16 cellular contexts compared by ENCODE assay signal in the genomic region with DNA sequence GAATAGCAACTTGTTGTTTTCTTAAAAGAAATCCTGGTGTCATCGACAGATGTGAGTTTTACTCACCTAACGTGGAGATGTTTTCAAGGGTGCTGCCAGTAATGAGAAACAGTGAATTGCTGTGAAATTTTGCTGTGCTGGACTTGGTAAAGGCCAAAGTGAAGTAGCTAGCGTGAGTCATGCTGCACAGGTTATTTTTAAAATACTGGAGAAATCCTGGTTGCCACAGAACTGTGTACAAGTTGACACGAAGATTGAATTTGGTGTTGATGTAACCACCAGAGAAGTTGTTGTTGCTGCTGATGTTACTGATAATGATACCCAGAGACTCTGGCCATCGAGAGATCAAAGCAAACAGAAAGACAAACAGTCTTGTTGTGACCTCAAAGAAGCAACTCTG.
"Had no signal": no experiment of that assay in that cellular context is flagged by ENCODE, and none has a peak within 500 bp of the region (broad histone marks: within the 10 kb centered on the region; RNA-seq: fewer than 3 reads in every experiment).

No MANE protein-coding gene starts in this region.

- H3K27me3 ChIP-seq: cardiac muscle cell, stomach had no signal

- H3K4me3 ChIP-seq: cardiac muscle cell, stomach, thoracic aorta had no signal

- H3K9me3 ChIP-seq: stomach, thoracic aorta had no signal

- H3K4me1 ChIP-seq: stomach had no signal

- H3K36me3 Mint-ChIP-seq: activated CD8-positive, alpha-beta memory T cell treated with anti-CD3 and anti-CD28 coated beads, Interleukin-2, amount 10 ng/mL, durations not matched to agents 7 days and 5 days; activated naive CD4-positive, alpha-beta T cell treated with anti-CD3 and anti-CD28 coated beads, Interleukin-2, amount 50 U/mL, for 24 hours; memory B cell had no signal

- H3K36me3 ChIP-seq: cardiac muscle cell, stomach, thoracic aorta had no signal

- H3K27ac Mint-ChIP-seq: activated CD8-positive, alpha-beta memory T cell treated with anti-CD3 and anti-CD28 coated beads, Interleukin-2, amount 10 ng/mL, durations not matched to agents 7 days and 5 days; activated naive CD4-positive, alpha-beta T cell treated with anti-CD3 and anti-CD28 coated beads, Interleukin-2, amount 50 U/mL, for 24 hours; activated T-cell treated with anti-CD3 and anti-CD28 coated beads, Interleukin-2, amount 50 U/mL, for 24 hours; memory B cell had no signal

- ATAC-seq: activated CD8-positive, alpha-beta memory T cell treated with anti-CD3 and anti-CD28 coated beads, Interleukin-2, amount 10 ng/mL, durations not matched to agents 7 days and 5 days had no signal

- H3K4me3 Mint-ChIP-seq: activated CD8-positive, alpha-beta memory T cell treated with anti-CD3 and anti-CD28 coated beads, Interleukin-2, amount 10 ng/mL, durations not matched to agents 7 days and 5 days; activated naive CD4-positive, alpha-beta T cell treated with anti-CD3 and anti-CD28 coated beads, Interleukin-2, amount 50 U/mL, for 24 hours; activated T-cell treated with anti-CD3 and anti-CD28 coated beads, Interleukin-2, amount 50 U/mL, for 24 hours; memory B cell; neural crest cell had no signal

- H3K4me1 Mint-ChIP-seq: activated CD8-positive, alpha-beta memory T cell treated with anti-CD3 and anti-CD28 coated beads, Interleukin-2, amount 10 ng/mL, durations not matched to agents 7 days and 5 days; activated naive CD4-positive, alpha-beta T cell treated with anti-CD3 and anti-CD28 coated beads, Interleukin-2, amount 50 U/mL, for 24 hours; memory B cell; neural crest cell had no signal

- DNase-seq: activated CD4-positive, alpha-beta T cell treated with anti-CD3 and anti-CD28 coated beads for 1 hour; activated CD4-positive, alpha-beta T cell treated with anti-CD3 and anti-CD28 coated beads, Interleukin-2, amount 50 U/mL, for 48 hours; activated CD8-positive, alpha-beta memory T cell treated with anti-CD3 and anti-CD28 coated beads, Interleukin-2, amount 10 ng/mL, durations not matched to agents 7 days and 5 days; activated effector memory CD4-positive, alpha-beta T cell treated with Interleukin-2 at 50 U/mL for 16 hours; activated T-cell treated with anti-CD3 and anti-CD28 coated beads, Interleukin-2, amount 50 U/mL, for 24 hours; amygdala; cortex of kidney; effector CD8-positive, alpha-beta T cell; stimulated activated CD4-positive, alpha-beta T cell treated with anti-CD3 and anti-CD28 coated beads, Interleukin-4, amount 100 ng/mL, for 1 hour; stomach; T-helper 9 cell had no signal

- H3K27ac ChIP-seq: cardiac muscle cell, stomach, thoracic aorta had no signal

- H3K9me3 Mint-ChIP-seq: activated naive CD4-positive, alpha-beta T cell treated with anti-CD3 and anti-CD28 coated beads, Interleukin-2, amount 50 U/mL, for 24 hours; activated T-cell treated with anti-CD3 and anti-CD28 coated beads, Interleukin-2, amount 50 U/mL, for 24 hours; memory B cell; neural crest cell had no signal
